ENCODE assay signal across 2 cellular contexts in genomic region chr5:141869514-141869913, GRCh38.
A peak's percentile ranks its signal among the peaks of the same experiment; 100 is the strongest.
TF ChIP-seq lines count a peak whose summit lies in the region.

No MANE protein-coding gene starts in this region.

TF ChIP-seq in HEK293, 187 proteins besides CTCF, POLR2A, EP300 and RAD21 (continued from another document):
- TF ChIP-seq ZEB2 (tag by site-specific recombination; IDR thresholded peaks at IDR 0.05) (no peak), KLF1 (tag by site-specific recombination; IDR thresholded peaks at IDR 0.05) (peak; percentile 75), SCRT2 (tag by site-specific recombination; IDR thresholded peaks at IDR 0.05) (peak; percentile 16; the same call in 1 of the 2 replicates), ZNF169 (tag by site-specific recombination; IDR thresholded peaks at IDR 0.05) (no peak), ZFP69B (tag by site-specific recombination; IDR thresholded peaks at IDR 0.05) (no peak), KLF17 (tag by site-specific recombination; IDR thresholded peaks at IDR 0.05) (peak; percentile 29; the same call in 1 of the 2 replicates), ZNF324 (tag by site-specific recombination; IDR thresholded peaks at IDR 0.05) (no peak), ZNF335 (tag by site-specific recombination; conservative IDR thresholded peaks at IDR 0.05) (no peak), WT1 (tag by site-specific recombination; IDR thresholded peaks at IDR 0.05) (no peak)

TF ChIP-seq in WTC11, 78 proteins besides CTCF, POLR2A, EP300 and RAD21 (continued from another document):
- no peak for TF ChIP-seq STAT6 (CRISPR knock-in tag; conservative IDR thresholded peaks at IDR 0.05; ENCODE audit: low read depth)
- TF ChIP-seq MLX (CRISPR knock-in tag; IDR thresholded peaks at IDR 0.05) = no peak
- TF ChIP-seq ZNF317 (CRISPR knock-in tag; IDR thresholded peaks at IDR 0.05; ENCODE audit: borderline replicate concordance, low read depth) = no peak
- no peak for TF ChIP-seq PRRX2 (CRISPR knock-in tag; IDR thresholded peaks at IDR 0.05)
- no peak for TF ChIP-seq MXD4 (CRISPR knock-in tag; IDR thresholded peaks at IDR 0.05; ENCODE audit: borderline replicate concordance)
- no peak for TF ChIP-seq FOXP1 (CRISPR knock-in tag; IDR thresholded peaks at IDR 0.05; ENCODE audit: borderline replicate concordance)
- TF ChIP-seq NFYB (CRISPR knock-in tag; conservative IDR thresholded peaks at IDR 0.05; ENCODE audit: low read depth) = no peak
